In the genomic region with DNA sequence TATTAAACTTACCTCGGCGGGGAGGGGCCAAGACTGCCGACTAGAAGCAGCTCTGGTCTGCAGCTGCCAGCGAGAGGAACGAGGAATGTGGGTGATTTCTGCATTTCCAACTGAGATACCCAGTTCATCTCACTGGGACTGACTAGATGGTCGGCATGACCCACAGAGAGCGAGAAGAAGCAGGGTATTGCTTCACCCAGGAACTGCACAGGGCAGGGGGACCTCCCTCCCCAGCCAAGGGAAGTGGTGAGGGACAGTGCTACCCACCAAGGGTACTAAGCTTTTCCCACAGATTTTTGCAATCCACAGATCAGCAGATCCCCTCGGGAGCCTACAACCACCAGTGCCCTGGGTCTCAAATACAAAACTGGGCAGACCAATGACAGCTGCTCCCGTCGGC, we compare ENCODE assay signal across 10 cellular contexts. TPM values are rescaled to one million over a fixed set of nuclear protein-coding genes. Genes with fewer than 3 reads are reported as not detected.
"Had no signal": no experiment of that assay in that cellular context is flagged by ENCODE, and none has a peak within 500 bp of the region (broad histone marks: within the 10 kb centered on the region; RNA-seq: fewer than 3 reads in every experiment).

No MANE protein-coding gene starts in this region.

RNA-seq across cellular contexts. Expression of a gene that starts 17.6 kb away (rescaled TPM):
- total RNA-seq: stomach, subcutaneous adipose tissue, suprapubic skin, temporal lobe, thoracic aorta, thyroid gland, upper lobe of left lung, upper lobe of right lung, urinary bladder, vagina had no signal
- polyA plus RNA-seq: stomach, urinary bladder had no signal
